ENCODE assay signal across 11 cellular contexts in the genomic region with DNA sequence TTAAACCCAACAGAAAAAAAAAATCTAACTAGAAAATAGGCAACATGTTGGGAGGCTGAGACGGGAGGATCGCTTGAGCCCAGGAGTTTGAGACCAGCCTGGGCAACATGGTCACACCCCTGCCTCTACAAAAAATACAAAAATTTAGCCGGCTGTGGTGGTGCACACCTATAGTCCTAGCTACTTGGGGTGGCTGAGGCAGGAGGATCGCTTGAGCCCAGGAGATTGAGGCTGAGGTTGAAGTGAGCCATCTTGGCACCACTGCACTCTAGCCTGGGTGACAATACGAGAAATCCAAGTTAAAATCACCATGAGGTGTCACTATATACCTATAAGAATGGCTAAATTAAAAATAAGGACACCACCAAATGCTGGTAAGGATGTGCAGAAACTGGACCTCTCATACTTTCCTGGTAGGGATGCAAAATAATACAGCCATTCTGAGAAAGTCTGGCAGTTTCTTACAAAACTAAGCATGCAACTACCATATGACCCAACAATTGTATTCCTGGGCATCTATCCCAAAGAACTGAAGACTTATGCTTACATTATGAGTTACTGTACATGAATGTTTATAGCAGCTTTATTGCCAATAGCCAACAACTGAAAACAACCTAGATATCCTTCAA. TPM values are rescaled to one million over a fixed set of nuclear protein-coding genes. Genes with fewer than 3 reads are reported as not detected.
DNase-seq lines count a peak whose midpoint lies in the region; ATAC-seq, FAIRE-seq and TF ChIP-seq lines count a peak whose summit lies in the region.
"Had no signal": no experiment of that assay in that cellular context is flagged by ENCODE, and none has a peak within 500 bp of the region (broad histone marks: within the 10 kb centered on the region; RNA-seq: fewer than 3 reads in every experiment).

No MANE protein-coding gene starts in this region.

- H3K4me3 Mint-ChIP-seq in astrocyte (ENCODE audit: unreplicated experiment) = peak overlapping the region; percentile 96

- peaks cover 28% of the 10 kb centered on the region for H4K20me1 ChIP-seq in astrocyte (ENCODE audit: insufficient read depth, low read length)

- H2AFZ ChIP-seq in astrocyte (ENCODE audit: low read depth, low read length) = no peak overlapping the region

- H3K4me1 ChIP-seq in A673 (ENCODE audit: insufficient read depth, low read length, poor library complexity, severe bottlenecking) (peaks cover 53% of the 10 kb centered on the region), astrocyte (ENCODE audit: insufficient read depth, low read length) (peaks cover 50% of the 10 kb centered on the region)

- H3K4me2 ChIP-seq in astrocyte (ENCODE audit: low read length) = peak overlapping the region; percentile 96

- no TSS peak for BruUV-seq in A673 (replicated peaks; lab: Mats Ljungman, UMichigan)

- H3K9ac ChIP-seq in astrocyte (ENCODE audit: low read length) = peak overlapping the region; percentile 99

- peak overlapping the region; percentile 93 for H3K27ac Mint-ChIP-seq in astrocyte (ENCODE audit: unreplicated experiment)

- H3K4me1 Mint-ChIP-seq in astrocyte (ENCODE audit: low read depth, unreplicated experiment) = peaks cover 32% of the 10 kb centered on the region

- H3K9me3 ChIP-seq in A673 (ENCODE audit: low read depth, low read length, poor library complexity, severe bottlenecking) (no peaks in the 10 kb centered on the region), astrocyte (ENCODE audit: insufficient read depth, low read depth, low read length) (no peaks in the 10 kb centered on the region)

- no peaks in the 10 kb centered on the region for H3K27me3 Mint-ChIP-seq in astrocyte (ENCODE audit: low read depth, unreplicated experiment)

- H3K9me3 Mint-ChIP-seq in astrocyte (ENCODE audit: unreplicated experiment) = peaks cover 2% of the 10 kb centered on the region

- TF ChIP-seq CTCF in A673 (conservative IDR thresholded peaks at IDR 0.05; ENCODE audit: low read depth, low read length) = no peak
- TF ChIP-seq CTCF in astrocyte (IDR thresholded peaks at IDR 0.05; ENCODE audit: insufficient read depth, low read depth, low read length) = no peak

- H3K36me3 ChIP-seq in A673 (ENCODE audit: insufficient read depth, low read length, poor library complexity, severe bottlenecking) (no peaks in the 10 kb centered on the region), astrocyte (ENCODE audit: insufficient read depth, low read length) (no peaks in the 10 kb centered on the region)

- H3K27ac ChIP-seq in A673 (ENCODE audit: low read depth, low read length, poor library complexity, severe bottlenecking) (peak overlapping the region; percentile 93), astrocyte (ENCODE audit: low read depth, low read length) (peak overlapping the region; percentile 93)

- ATAC-seq in GM21423 (IDR thresholded peaks at IDR 0.05; ENCODE audit: unreplicated experiment) = no peak

- H3K79me2 ChIP-seq in astrocyte (ENCODE audit: insufficient read depth, low read length) = peaks cover 86% of the 10 kb centered on the region

- CTCF ChIA-PET in A673 (lab: Charles Lee) = no interaction called here

- POLR2A ChIA-PET in A673 (lab: Charles Lee; ENCODE audit: low non-redundant PET) = no interaction called here

- H3K4me3 ChIP-seq in A673 (ENCODE audit: low read depth, low read length, poor library complexity, severe bottlenecking) (peak overlapping the region; percentile 65), astrocyte (ENCODE audit: insufficient read depth, low read depth, low read length) (peak overlapping the region; percentile 99)

- intact Hi-C loops in A673 (cut with micrococcal nuclease; ENCODE audit: unreplicated experiment) = loop anchor here (5.0 kb wide), 1 partner anchor 64 kb away; no protein-coding TSS in a partner anchor

- H3K36me3 Mint-ChIP-seq in astrocyte (ENCODE audit: low read depth, unreplicated experiment) = no peaks in the 10 kb centered on the region

- peak; percentile 26 for DNase-seq in A673 (ENCODE audit: low spot score)
- DNase-seq in HT-29 (ENCODE audit: low spot score) = peak; percentile 54
- peak; percentile 83 for DNase-seq in astrocyte (ENCODE audit: low read depth)
- DNase-seq in kidney tubule cell (ENCODE audit: low spot score) = peak; percentile 23
- no peak for DNase-seq in KG1 (lab: John Stamatoyannopoulos, UW)
- DNase-seq in 8988T = no peak
- no peak for DNase-seq in activated gamma-delta T cell (lab: John Stamatoyannopoulos, UW)
- DNase-seq: activated CD8-positive, alpha-beta memory T cell treated with anti-CD3 and anti-CD28 coated beads, Interleukin-2, amount 50 U/mL, for 48 hours; islet precursor cell had no signal

- H3K27me3 ChIP-seq in A673 (replicated peaks; ENCODE audit: insufficient read depth, low read depth, low read length, poor library complexity) (no peaks in the 10 kb centered on the region), astrocyte (ENCODE audit: insufficient read depth, low read length) (no peaks in the 10 kb centered on the region)

- FAIRE-seq in astrocyte (lab: Jason Lieb, UNC) = peak; percentile 23
- FAIRE-seq: G401.6 had no signal

RNA-seq across cellular contexts. Expression of gene SEPTIN10, which starts 2.2 kb away (rescaled TPM):
- total RNA-seq in A673 (2021) (106 and 118 TPM in 2 replicates), astrocyte (76.3 and 90.8 TPM in 2 replicates)
- total RNA-seq in HT-29 (2014; rRNA removed; shearing (Covaris generic)) = 25.6 and 37.9 TPM in 2 replicates

RNA-seq across cellular contexts. Expression of gene SOWAHC, which starts 2.6 kb away (rescaled TPM):
- 10.6 and 13.1 TPM in 2 replicates for total RNA-seq in A673 (2021)
- 51.6 and 56.5 TPM in 2 replicates for total RNA-seq in HT-29 (2014; rRNA removed; shearing (Covaris generic))
- 14.1 and 16.5 TPM in 2 replicates for total RNA-seq in astrocyte

Comparison
In these comparisons a context has a peak if more than half of its experiments do, and no peak if none do; other contexts are left out.
1. DNase-seq: peak in A673 (single experiment), HT-29 (single experiment), astrocyte (single experiment) and kidney tubule cell (single experiment); none in KG1 (single experiment), 8988T (single experiment) and activated gamma-delta T cell (single experiment).